Comparison of ENCODE assay signal across 13 cellular contexts in genomic region chr11:94581926-94582325, GRCh38. TPM values are rescaled to one million over a fixed set of nuclear protein-coding genes. Genes with fewer than 3 reads are reported as not detected.
DNase-seq lines count a peak whose midpoint lies in the region; ATAC-seq and TF ChIP-seq lines count a peak whose summit lies in the region.
"Had no signal": no experiment of that assay in that cellular context is flagged by ENCODE, and none has a peak within 500 bp of the region (broad histone marks: within the 10 kb centered on the region; RNA-seq: fewer than 3 reads in every experiment).

No MANE protein-coding gene starts in this region.

- H3K4ac ChIP-seq in H9 (ENCODE audit: low read depth, low read length) = no peak overlapping the region

- no peaks in the 10 kb centered on the region for H3K79me1 ChIP-seq in H9 (ENCODE audit: insufficient read depth, low read depth, low read length, poor library complexity, severe bottlenecking)

- no peaks in the 10 kb centered on the region for H3K9me2 ChIP-seq in MM.1S (replicated peaks; ENCODE audit: insufficient read depth, low read length)

- H3K4me1 ChIP-seq in H9 (ENCODE audit: insufficient read depth, low read length) (no peaks in the 10 kb centered on the region), MM.1S (ENCODE audit: low read length) (peaks cover 9% of the 10 kb centered on the region; the same call in 1 of the 2 replicates)
- H3K4me1 ChIP-seq: psoas muscle had no signal

- H2BK5ac ChIP-seq in H9 (ENCODE audit: insufficient read length, low read length) = no peak overlapping the region

- no peak overlapping the region for H2BK15ac ChIP-seq in H9 (ENCODE audit: low read depth, low read length)

- no peak overlapping the region for H3K18ac ChIP-seq in H9 (ENCODE audit: insufficient read length, low read depth, low read length)

- H3K27me3 Mint-ChIP-seq in H9 (ENCODE audit: low read depth) (peaks cover 9% of the 10 kb centered on the region), natural killer cell (ENCODE audit: low read depth in 2 of 2) (no peaks in the 10 kb centered on the region)

- no peak overlapping the region for H4K91ac ChIP-seq in H9 (ENCODE audit: insufficient read length, low read depth, low read length)

- no peaks in the 10 kb centered on the region for H3F3A ChIP-seq in MM.1S (ENCODE audit: insufficient read depth, low read length)

- H3K9me3 Mint-ChIP-seq in H9 = no peaks in the 10 kb centered on the region
- H3K9me3 Mint-ChIP-seq in natural killer cell = no peaks in the 10 kb centered on the region
- H3K9me3 Mint-ChIP-seq: activated naive CD4-positive, alpha-beta T cell treated with anti-CD3 and anti-CD28 coated beads for 36 hours; memory B cell had no signal

- peak; percentile 67 for DNase-seq in GM10266 (ENCODE audit: extremely low spot score)
- DNase-seq in NOMO-1 (lab: John Stamatoyannopoulos, UW; ENCODE audit: unreplicated experiment in 2 of 2) = peak; percentile 75 to 81
- no peak for DNase-seq in H9
- DNase-seq in natural killer cell = no peak
- DNase-seq in A172 (ENCODE audit: low spot score) = no peak
- no peak for DNase-seq in MM.1S
- DNase-seq: activated naive CD4-positive, alpha-beta T cell treated with anti-CD3 and anti-CD28 coated beads for 36 hours; esophagus squamous epithelium; NCI-H446 treated with DMSO at 0.1 percent for 48 hours; psoas muscle had no signal

- no peaks in the 10 kb centered on the region for H3K36me3 Mint-ChIP-seq in H9 (ENCODE audit: insufficient read depth in 1 of 3, low read depth in 3 of 3)
- H3K36me3 Mint-ChIP-seq in natural killer cell = no peaks in the 10 kb centered on the region
- H3K36me3 Mint-ChIP-seq: memory B cell had no signal

- no peak overlapping the region for H3K23ac ChIP-seq in H9 (ENCODE audit: insufficient read length, low read depth, low read length)

- WGBS in H9 (ENCODE audit: extremely low coverage, insufficient read length, low lambda C conversion rate) = no CpG with 5 or more reads among the region's 1 CpG

- peak; percentile 58 for ATAC-seq in HG02885 (IDR thresholded peaks at IDR 0.05; ENCODE audit: poor library complexity, unreplicated experiment)
- ATAC-seq in natural killer cell = no peak
- ATAC-seq: psoas muscle had no signal

- no peak overlapping the region for H3K14ac ChIP-seq in H9 (ENCODE audit: insufficient read depth, low read length)

- H3K9me3 ChIP-seq in H9 (ENCODE audit: control insufficient read depth, low read depth, low read length) (no peaks in the 10 kb centered on the region), MM.1S (replicated peaks; ENCODE audit: insufficient read depth, low read length) (no peaks in the 10 kb centered on the region)
- H3K9me3 ChIP-seq: esophagus squamous epithelium, psoas muscle had no signal

- H3K27ac ChIP-seq in H9 (ENCODE audit: insufficient read length, low read depth, low read length) = no peak overlapping the region
- no peak overlapping the region for H3K27ac ChIP-seq in MM.1S (ENCODE audit: low read length)
- H3K27ac ChIP-seq: esophagus squamous epithelium, psoas muscle had no signal

- H3K27me3 ChIP-seq in H9 (ENCODE audit: insufficient read depth, low read length) (no peaks in the 10 kb centered on the region), MM.1S (replicated peaks; ENCODE audit: insufficient read depth, low read length) (no peaks in the 10 kb centered on the region)
- H3K27me3 ChIP-seq: esophagus squamous epithelium had no signal

- peak; percentile 39 for TF ChIP-seq POLR2A in GM19099 (IDR thresholded peaks at IDR 0.05; ENCODE audit: extremely low read depth, insufficient read length, low read depth)

- H3K4me1 Mint-ChIP-seq in H9 (peaks cover 6% of the 10 kb centered on the region in 2 experiments), natural killer cell (no peaks in the 10 kb centered on the region)

- no peak overlapping the region for H2AK5ac ChIP-seq in H9 (ENCODE audit: insufficient read length, low read length)

- H3K36me3 ChIP-seq in MM.1S (replicated peaks; ENCODE audit: insufficient read depth, low read length) = no peaks in the 10 kb centered on the region
- H3K36me3 ChIP-seq: esophagus squamous epithelium had no signal

- H4K5ac ChIP-seq in H9 (ENCODE audit: insufficient read length, low read depth, low read length) = no peak overlapping the region

- H3T11ph ChIP-seq in H9 (ENCODE audit: low read length) = no peak overlapping the region

- H3K4me2 ChIP-seq in H9 (ENCODE audit: insufficient read depth, insufficient read length, low read length) (no peak overlapping the region), MM.1S (ENCODE audit: low read depth, low read length) (no peak overlapping the region)

- no peak overlapping the region for H3K56ac ChIP-seq in H9 (ENCODE audit: insufficient read length, low read depth, low read length)

- no peak overlapping the region for H3K4me3 ChIP-seq in MM.1S (ENCODE audit: low read length)
- H3K4me3 ChIP-seq: esophagus squamous epithelium, psoas muscle had no signal

- no peak overlapping the region for H2BK20ac ChIP-seq in H9 (ENCODE audit: low read depth, low read length, poor library complexity, severe bottlenecking)

- H3K27ac Mint-ChIP-seq in H9 (no peak overlapping the region; a peak in 1 of 7 replicates), natural killer cell (no peak overlapping the region)
- H3K27ac Mint-ChIP-seq: activated naive CD4-positive, alpha-beta T cell treated with anti-CD3 and anti-CD28 coated beads for 36 hours; memory B cell had no signal

- no peak overlapping the region for H2BK12ac ChIP-seq in H9 (ENCODE audit: insufficient read length, low read depth, low read length)

- H3K79me2 ChIP-seq in H9 (ENCODE audit: insufficient read depth, low read length) = no peaks in the 10 kb centered on the region
- H3K79me2 ChIP-seq in MM.1S (ENCODE audit: low read length) = no peaks in the 10 kb centered on the region

- H2AFZ ChIP-seq in H9 (ENCODE audit: low read length) = no peak overlapping the region
- H2AFZ ChIP-seq in MM.1S (ENCODE audit: low read length) = no peak overlapping the region

- H3K23me2 ChIP-seq in H9 (ENCODE audit: insufficient read length, low read depth, low read length, poor library complexity, severe bottlenecking) = no peaks in the 10 kb centered on the region

- H4K20me1 ChIP-seq in H9 (ENCODE audit: control insufficient read depth, insufficient read depth, insufficient read length) (no peaks in the 10 kb centered on the region), MM.1S (ENCODE audit: insufficient read depth, low read length) (no peaks in the 10 kb centered on the region)

- no peak overlapping the region for H3K9ac ChIP-seq in H9 (ENCODE audit: extremely low read depth, insufficient read length, low read length)
- H3K9ac ChIP-seq in MM.1S (ENCODE audit: low read length) = no peak overlapping the region

- H2BK120ac ChIP-seq in H9 (ENCODE audit: low read depth, low read length, poor library complexity, severe bottlenecking) = no peak overlapping the region

- TF ChIP-seq CTCF in GM10266 (IDR thresholded peaks at IDR 0.05; ENCODE audit: control insufficient read depth, insufficient read depth, low read depth, missing control alignments) (no peak), H9 (conservative IDR thresholded peaks at IDR 0.05) (no peak), natural killer cell (IDR thresholded peaks at IDR 0.05) (no peak), MM.1S (IDR thresholded peaks at IDR 0.05; ENCODE audit: low read length) (no peak)

- H3K4me3 Mint-ChIP-seq in H9 = no peak overlapping the region
- H3K4me3 Mint-ChIP-seq in natural killer cell = no peak overlapping the region
- H3K4me3 Mint-ChIP-seq: activated naive CD4-positive, alpha-beta T cell treated with anti-CD3 and anti-CD28 coated beads for 36 hours; memory B cell had no signal

- intact Hi-C loops in natural killer cell (cut with micrococcal nuclease) = no loop called here

- H4K8ac ChIP-seq in H9 (replicated peaks; ENCODE audit: insufficient read length, low read depth, low read length) = no peak overlapping the region

RNA-seq across cellular contexts. Expression of gene PIWIL4, which starts 14.8 kb away (rescaled TPM):
- total RNA-seq in H9 (2021) (not detected in 2 replicates), natural killer cell (1 to 10 TPM; 2.0 to 2.7 (median 2.2) TPM)
- total RNA-seq in A172 (2014; rRNA removed; shearing (Covaris generic)) = 0.24 and 3.2 TPM in 2 replicates

RNA-seq across cellular contexts. Expression of gene FUT4, which starts 38.2 kb away (rescaled TPM):
- total RNA-seq in H9 (2021) (5.3 and 5.4 TPM in 2 replicates), natural killer cell (1 to 10 TPM; 4.4 to 7.5 (median 5.6) TPM)
- 1.00 and 1.2 TPM in 2 replicates for total RNA-seq in A172 (2014; rRNA removed; shearing (Covaris generic))

Comparison
In these comparisons a context has a peak if more than half of its experiments do, and no peak if none do; other contexts are left out.
1. DNase-seq: peak in GM10266 (single experiment) and NOMO-1 (2 of 2); none in H9 (single experiment), natural killer cell (single experiment), A172 (single experiment) and MM.1S (single experiment).